In genomic region chr10:46523119-46523880, GRCh38 we compare ENCODE assay signal across 11 cellular contexts. TPM values are rescaled to one million over a fixed set of nuclear protein-coding genes. Genes with fewer than 3 reads are reported as not detected.
DNase-seq lines count a peak whose midpoint lies in the region; ATAC-seq and TF ChIP-seq lines count a peak whose summit lies in the region.
"Had no signal": no experiment of that assay in that cellular context is flagged by ENCODE, and none has a peak within 500 bp of the region (broad histone marks: within the 10 kb centered on the region; RNA-seq: fewer than 3 reads in every experiment).

No MANE protein-coding gene starts in this region.

- POLR2A ChIA-PET in GM10248 (lab: Yijun Ruan, JAX) = no interaction called here

- H3K4ac ChIP-seq in mesenchymal stem cell (ENCODE audit: low read depth in 1 of 2, low read length in 2 of 2) = peak overlapping the region in 1 of 2 experiments; percentile 50

- intact Hi-C loops in natural killer cell (cut with micrococcal nuclease) = no loop called here

- H3K27ac ChIP-seq in mesenchymal stem cell (ENCODE audit: low read length, poor library complexity, severe bottlenecking) = no peak overlapping the region

- no peak overlapping the region for H3K4me3 Mint-ChIP-seq in natural killer cell treated with Interleukin-12 subunit alpha and Interleukin-12 subunit beta and Interleukin-15 and Interleukin-18, amount 100 ng/mL, for 72 hours
- H3K4me3 Mint-ChIP-seq in natural killer cell = no peak overlapping the region

- H2AK5ac ChIP-seq in mesenchymal stem cell (ENCODE audit: low read length, severe bottlenecking) = peak overlapping the region; percentile 8

- peak overlapping the region; percentile 53 for H4K8ac ChIP-seq in mesenchymal stem cell (ENCODE audit: low read length)

- H3K27ac Mint-ChIP-seq in natural killer cell treated with Interleukin-12 subunit alpha and Interleukin-12 subunit beta and Interleukin-15 and Interleukin-18, amount 100 ng/mL, for 72 hours = no peak overlapping the region
- H3K27ac Mint-ChIP-seq in natural killer cell = no peak overlapping the region

- TF ChIP-seq CTCF in natural killer cell (IDR thresholded peaks at IDR 0.05) (no peak), cardiac fibroblast (IDR thresholded peaks at IDR 0.05; ENCODE audit: low read depth, low read length) (no peak), GM10248 (IDR thresholded peaks at IDR 0.05; ENCODE audit: control extremely low read depth, extremely low read depth, low read depth, missing control alignments) (no peak)

- H3K9me3 Mint-ChIP-seq in natural killer cell treated with Interleukin-12 subunit alpha and Interleukin-12 subunit beta and Interleukin-15 and Interleukin-18, amount 100 ng/mL, for 72 hours = no peaks in the 10 kb centered on the region
- no peaks in the 10 kb centered on the region for H3K9me3 Mint-ChIP-seq in natural killer cell

- peak overlapping the region; percentile 8 for H2BK120ac ChIP-seq in mesenchymal stem cell (ENCODE audit: low read depth, low read length)

- no peak overlapping the region for H2AFZ ChIP-seq in mesenchymal stem cell (ENCODE audit: low read depth, low read length)

- H2BK12ac ChIP-seq in mesenchymal stem cell (ENCODE audit: low read length in 2 of 2) = no peak overlapping the region

- H3K4me1 ChIP-seq in mesenchymal stem cell (ENCODE audit: control insufficient read depth, insufficient read depth, low read depth, low read length) = peaks cover 32% of the 10 kb centered on the region

- H3K23ac ChIP-seq in mesenchymal stem cell (ENCODE audit: low read length in 2 of 2) = no peak overlapping the region

- H3K27me3 ChIP-seq in mesenchymal stem cell (ENCODE audit: control insufficient read depth in 1 of 2, insufficient read depth in 1 of 2, low read length in 2 of 2) = peaks cover 0 to 54% of the 10 kb centered on the region in 2 experiments

- no peak overlapping the region for H2BK5ac ChIP-seq in mesenchymal stem cell (ENCODE audit: low read depth, low read length, poor library complexity, severe bottlenecking)

- DNase-seq in natural killer cell treated with Interleukin-12 subunit alpha and Interleukin-12 subunit beta and Interleukin-15 and Interleukin-18, amount 100 ng/mL, for 72 hours (ENCODE audit: low spot score) = peak; percentile 60
- no peak for DNase-seq in natural killer cell
- peak; percentile 33 to 73 for DNase-seq in cardiac fibroblast (ENCODE audit: low read depth in 2 of 2)
- DNase-seq in mesenchymal stem cell = peak; percentile 26
- DNase-seq in T-helper 9 cell = no peak
- no peak for DNase-seq in NCI-H82 treated with DMSO at 0.1 percent for 48 hours (lab: John Stamatoyannopoulos, UW; ENCODE audit: unreplicated experiment)
- no peak for DNase-seq in GM10248 (ENCODE audit: extremely low spot score)
- DNase-seq in AG08395 (ENCODE audit: low spot score) = no peak
- DNase-seq: NCI-H526 treated with DMSO at 0.1 percent for 48 hours had no signal

- H3K14ac ChIP-seq in mesenchymal stem cell (ENCODE audit: low read length in 2 of 2) = peak overlapping the region in 1 of 2 experiments; percentile 10

- H2BK15ac ChIP-seq in mesenchymal stem cell (ENCODE audit: low read depth, poor library complexity, severe bottlenecking) = peak overlapping the region; percentile 38

- H3K79me1 ChIP-seq in mesenchymal stem cell (replicated peaks; ENCODE audit: low read length, poor library complexity, severe bottlenecking) = no peaks in the 10 kb centered on the region

- peak overlapping the region; percentile 2 for H4K91ac ChIP-seq in mesenchymal stem cell (ENCODE audit: low read length)

- H3K9me3 ChIP-seq in mesenchymal stem cell (ENCODE audit: control insufficient read depth, low read length) = no peaks in the 10 kb centered on the region

- H3K4me2 ChIP-seq in mesenchymal stem cell (ENCODE audit: low read length, poor library complexity, severe bottlenecking) = no peak overlapping the region

- H3K9ac ChIP-seq in mesenchymal stem cell (ENCODE audit: low read length) = peak overlapping the region; percentile 46

- WGBS in mesenchymal stem cell = 66% methylated on average over 10 of the region's 10 CpGs

- peaks cover 0 to 2% of the 10 kb centered on the region in 2 experiments for H3K36me3 ChIP-seq in mesenchymal stem cell (ENCODE audit: control insufficient read depth in 1 of 2, insufficient read depth in 2 of 2, low read depth in 1 of 2, low read length in 2 of 2)

- H3K4me1 Mint-ChIP-seq in natural killer cell treated with Interleukin-12 subunit alpha and Interleukin-12 subunit beta and Interleukin-15 and Interleukin-18, amount 100 ng/mL, for 72 hours (ENCODE audit: low read depth in 2 of 2) = no peaks in the 10 kb centered on the region
- H3K4me1 Mint-ChIP-seq in natural killer cell = no peaks in the 10 kb centered on the region

- H3K36me3 Mint-ChIP-seq in natural killer cell treated with Interleukin-12 subunit alpha and Interleukin-12 subunit beta and Interleukin-15 and Interleukin-18, amount 100 ng/mL, for 72 hours = no peaks in the 10 kb centered on the region
- H3K36me3 Mint-ChIP-seq in natural killer cell = no peaks in the 10 kb centered on the region

- ATAC-seq in natural killer cell treated with Interleukin-12 subunit alpha and Interleukin-12 subunit beta and Interleukin-15 and Interleukin-18, amount 100 ng/mL, for 72 hours = peak; percentile 7 to 20
- ATAC-seq in natural killer cell = no peak

- H3K18ac ChIP-seq in mesenchymal stem cell (ENCODE audit: low read depth in 1 of 2, low read length in 2 of 2) = peak overlapping the region in 1 of 2 experiments; percentile 12

- CTCF ChIA-PET in GM10248 (lab: Yijun Ruan, JAX) = interaction anchor here (1.4 kb wide), 1 partner anchor 29 kb away, joined by 4 read pairs; no protein-coding TSS in a partner anchor

- H3K4me3 ChIP-seq in cardiac fibroblast (replicated peaks in 1 of 2; ENCODE audit: low read depth in 2 of 2, low read length in 2 of 2) (no peak overlapping the region), mesenchymal stem cell (ENCODE audit: insufficient read depth in 1 of 2, low read depth in 1 of 2, low read length in 2 of 2) (no peak overlapping the region)

- no peaks in the 10 kb centered on the region for H3K27me3 Mint-ChIP-seq in natural killer cell treated with Interleukin-12 subunit alpha and Interleukin-12 subunit beta and Interleukin-15 and Interleukin-18, amount 100 ng/mL, for 72 hours
- no peaks in the 10 kb centered on the region for H3K27me3 Mint-ChIP-seq in natural killer cell (ENCODE audit: low read depth in 2 of 2)

RNA-seq across cellular contexts. Expression of gene GPRIN2, which starts 33.2 kb away (rescaled TPM):
- not detected for total RNA-seq in natural killer cell treated with Interleukin-12 subunit alpha and Interleukin-12 subunit beta and Interleukin-15 and Interleukin-18, amount 100 ng/mL, for 72 hours
- total RNA-seq in natural killer cell = not detected
- polyA plus RNA-seq in mesenchymal stem cell (2013, experiment 1 of 2) = not detected
- polyA plus RNA-seq in mesenchymal stem cell (2013, experiment 2 of 2) = 0.03 TPM
- total RNA-seq: fibroblast of villous mesenchyme, pulmonary artery endothelial cell had no signal

RNA-seq across cellular contexts. Expression of gene SYT15, which starts 55.6 kb away (rescaled TPM):
- 1 to 10 TPM in 1 of 2 donors, under 1 TPM in 1; 0.81 to 1.9 TPM for total RNA-seq in natural killer cell treated with Interleukin-12 subunit alpha and Interleukin-12 subunit beta and Interleukin-15 and Interleukin-18, amount 100 ng/mL, for 72 hours
- total RNA-seq in natural killer cell = 1 to 10 TPM in 2 of 3 donors, under 1 TPM in 1; 1.00 to 2.0 (median 1.1) TPM
- polyA plus RNA-seq in mesenchymal stem cell (2013, experiment 1 of 2) = 0.35 TPM
- polyA plus RNA-seq in mesenchymal stem cell (2013, experiment 2 of 2) = 0.82 TPM

RNA-seq across cellular contexts. Expression of gene NPY4R, which starts 57.5 kb away (rescaled TPM):
- not detected for total RNA-seq in natural killer cell treated with Interleukin-12 subunit alpha and Interleukin-12 subunit beta and Interleukin-15 and Interleukin-18, amount 100 ng/mL, for 72 hours
- not detected for total RNA-seq in natural killer cell
- 0.03 TPM for polyA plus RNA-seq in mesenchymal stem cell (2013, experiment 1 of 2)
- not detected for polyA plus RNA-seq in mesenchymal stem cell (2013, experiment 2 of 2)
- total RNA-seq: fibroblast of villous mesenchyme, pulmonary artery endothelial cell had no signal

Comparison
In these comparisons a context has a peak if more than half of its experiments do, and no peak if none do; other contexts are left out.
1. ATAC-seq: peak in natural killer cell treated with Interleukin-12 subunit alpha and Interleukin-12 subunit beta and Interleukin-15 and Interleukin-18, amount 100 ng/mL, for 72 hours (2 of 2); none in natural killer cell (0 of 3).
2. DNase-seq: peak in natural killer cell treated with Interleukin-12 subunit alpha and Interleukin-12 subunit beta and Interleukin-15 and Interleukin-18, amount 100 ng/mL, for 72 hours (single experiment), cardiac fibroblast (2 of 2) and mesenchymal stem cell (single experiment); none in natural killer cell (single experiment), T-helper 9 cell (single experiment), NCI-H82 treated with DMSO at 0.1 percent for 48 hours (single experiment), GM10248 (single experiment) and AG08395 (single experiment).